20 cellular contexts compared by ENCODE assay signal in the genomic region with DNA sequence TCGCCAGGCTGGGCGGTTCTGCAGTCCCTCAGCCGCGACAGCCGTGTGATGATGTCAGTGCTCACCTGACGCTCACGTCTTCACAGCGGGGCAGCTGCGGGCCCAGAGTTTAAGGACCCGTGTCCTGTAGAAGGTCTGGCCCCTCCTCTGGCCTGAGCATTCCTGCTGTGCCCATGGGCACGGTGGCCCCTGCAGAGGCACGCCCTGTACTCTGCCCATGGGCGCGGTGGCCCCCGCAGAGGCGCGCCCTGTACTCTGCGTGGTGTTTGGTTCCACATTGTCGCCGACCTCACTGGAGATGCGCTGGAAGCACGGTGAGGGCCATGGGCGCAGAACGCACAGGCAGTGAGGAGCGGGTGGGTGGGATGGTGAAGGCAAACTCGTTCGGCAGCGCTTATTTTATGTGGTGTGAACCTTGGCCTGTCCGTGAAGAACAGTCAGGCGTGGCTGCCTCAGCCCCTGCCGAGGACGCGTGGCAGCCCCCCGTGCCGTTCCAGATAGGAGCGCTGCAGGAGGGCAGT.
"Had no signal": no experiment of that assay in that cellular context is flagged by ENCODE, and none has a peak within 500 bp of the region (broad histone marks: within the 10 kb centered on the region; RNA-seq: fewer than 3 reads in every experiment).

No MANE protein-coding gene starts in this region.

- H3K4me1 Mint-ChIP-seq: activated CD4-positive, alpha-beta T cell treated with anti-CD3 and anti-CD28 coated beads for 36 hours; activated naive CD8-positive, alpha-beta T cell treated with anti-CD3 and anti-CD28 coated beads for 36 hours had no signal

- H3K9me3 Mint-ChIP-seq: activated B cell treated with CpG ODN at 0.5 μM for 24 hours; activated naive CD8-positive, alpha-beta T cell treated with anti-CD3 and anti-CD28 coated beads for 36 hours; natural killer cell treated with Interleukin-12 subunit alpha and Interleukin-12 subunit beta and Interleukin-15 and Interleukin-18, amount 100 ng/mL, for 72 hours; T-helper 1 cell treated with Interleukin-12 subunit alpha and Interleukin-12 subunit beta and Interleukin-4 antibody, amounts not matched to agents 30 μg/mL and 1 μg/mL, for 36 hours had no signal

- H3K9me3 ChIP-seq: esophagus muscularis mucosa, gastrocnemius medialis, left lung, neutrophil, pancreas, right lobe of liver, upper lobe of left lung had no signal

- H3K4me3 ChIP-seq: esophagus muscularis mucosa, gastrocnemius medialis, left lung, pancreas, right lobe of liver, upper lobe of left lung had no signal

- H3K27ac Mint-ChIP-seq: activated B cell treated with CpG ODN at 0.5 μM for 24 hours; activated CD4-positive, alpha-beta T cell treated with anti-CD3 and anti-CD28 coated beads for 36 hours; activated naive CD8-positive, alpha-beta T cell treated with anti-CD3 and anti-CD28 coated beads for 36 hours; natural killer cell treated with Interleukin-12 subunit alpha and Interleukin-12 subunit beta and Interleukin-15 and Interleukin-18, amount 100 ng/mL, for 72 hours; T-helper 1 cell treated with Interleukin-12 subunit alpha and Interleukin-12 subunit beta and Interleukin-4 antibody, amounts not matched to agents 30 μg/mL and 1 μg/mL, for 36 hours had no signal

- H3K27ac ChIP-seq: esophagus muscularis mucosa, gastrocnemius medialis, left lung, neutrophil, pancreas, right lobe of liver, upper lobe of left lung had no signal

- DNase-seq: activated B cell treated with CpG ODN at 0.5 μM for 24 hours; activated CD4-positive, alpha-beta T cell treated with anti-CD3 and anti-CD28 coated beads for 36 hours; activated CD4-positive, alpha-beta T cell treated with anti-CD3 and anti-CD28 coated beads, Interleukin-2, amount 50 U/mL, for 4 hours; activated naive CD4-positive, alpha-beta T cell treated with Interleukin-2 at 50 U/mL for 16 hours; activated naive CD8-positive, alpha-beta T cell treated with anti-CD3 and anti-CD28 coated beads for 36 hours; activated T-cell treated with anti-CD3 and anti-CD28 coated beads, Interleukin-2, amount 50 U/mL, for 48 hours; central memory CD4-positive, alpha-beta T cell; effector memory CD4-positive, alpha-beta T cell; gastrocnemius medialis; left lung; stimulated activated CD4-positive, alpha-beta T cell treated with anti-CD3 and anti-CD28 coated beads, Interleukin-4, amount 100 ng/mL, for 1 hour; stimulated activated naive CD4-positive, alpha-beta T cell treated with Interleukin-2 at 50 U/mL for 16 hours; T1000 had no signal

- H3K4me3 Mint-ChIP-seq: activated B cell treated with CpG ODN at 0.5 μM for 24 hours; activated CD4-positive, alpha-beta T cell treated with anti-CD3 and anti-CD28 coated beads for 36 hours; activated naive CD8-positive, alpha-beta T cell treated with anti-CD3 and anti-CD28 coated beads for 36 hours; natural killer cell treated with Interleukin-12 subunit alpha and Interleukin-12 subunit beta and Interleukin-15 and Interleukin-18, amount 100 ng/mL, for 72 hours; T-helper 1 cell treated with Interleukin-12 subunit alpha and Interleukin-12 subunit beta and Interleukin-4 antibody, amounts not matched to agents 30 μg/mL and 1 μg/mL, for 36 hours had no signal

- H3K27me3 ChIP-seq: esophagus muscularis mucosa, gastrocnemius medialis, left lung, neutrophil, pancreas, right lobe of liver, upper lobe of left lung had no signal

- H3K27me3 Mint-ChIP-seq: activated B cell treated with CpG ODN at 0.5 μM for 24 hours; activated CD4-positive, alpha-beta T cell treated with anti-CD3 and anti-CD28 coated beads for 36 hours; activated naive CD8-positive, alpha-beta T cell treated with anti-CD3 and anti-CD28 coated beads for 36 hours; natural killer cell treated with Interleukin-12 subunit alpha and Interleukin-12 subunit beta and Interleukin-15 and Interleukin-18, amount 100 ng/mL, for 72 hours had no signal

- H3K4me1 ChIP-seq: esophagus muscularis mucosa, gastrocnemius medialis, left lung, pancreas, right lobe of liver, upper lobe of left lung had no signal

- ATAC-seq: activated CD4-positive, alpha-beta T cell treated with anti-CD3 and anti-CD28 coated beads for 36 hours; gastrocnemius medialis; left lung; natural killer cell treated with Interleukin-12 subunit alpha and Interleukin-12 subunit beta and Interleukin-15 and Interleukin-18, amount 100 ng/mL, for 72 hours; pancreas; right lobe of liver had no signal
